In the genomic region with DNA sequence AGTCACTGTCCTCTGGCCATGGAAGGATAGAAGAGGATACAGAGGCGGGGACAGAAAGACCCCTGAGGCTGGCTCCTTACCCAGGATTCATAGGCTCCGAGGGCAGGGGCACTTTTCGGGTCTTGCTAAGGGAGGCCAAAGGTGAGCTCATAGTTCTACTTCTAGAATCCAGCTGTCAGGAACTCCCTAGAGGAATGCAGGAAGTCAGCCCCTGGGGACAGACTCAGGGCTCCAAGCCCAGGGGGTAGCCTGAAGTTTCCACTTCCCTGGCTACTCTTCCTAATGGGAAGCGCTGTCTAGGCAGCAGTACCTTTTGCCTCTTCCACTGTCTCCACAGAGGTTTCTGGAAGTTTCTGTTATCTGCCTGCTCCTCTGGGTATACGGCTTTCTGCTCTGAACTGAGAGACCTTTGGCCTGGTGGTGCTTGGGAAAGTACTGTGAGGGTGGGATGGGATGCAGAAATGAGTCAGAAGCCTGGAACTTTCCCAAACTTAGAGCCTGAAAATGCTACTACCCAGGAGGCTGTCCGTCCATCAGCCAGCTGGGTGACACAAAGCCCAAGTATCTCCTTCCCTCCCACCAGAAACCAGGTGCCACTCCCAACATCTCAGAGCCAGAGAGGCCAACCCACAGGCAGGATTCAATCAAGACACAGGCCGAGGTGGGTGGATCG, we compare ENCODE assay signal across 15 cellular contexts. TPM values are rescaled to one million over a fixed set of nuclear protein-coding genes. Genes with fewer than 3 reads are reported as not detected.
DNase-seq lines count a peak whose midpoint lies in the region; ATAC-seq, FAIRE-seq and TF ChIP-seq lines count a peak whose summit lies in the region.
"Had no signal": no experiment of that assay in that cellular context is flagged by ENCODE, and none has a peak within 500 bp of the region (broad histone marks: within the 10 kb centered on the region; RNA-seq: fewer than 3 reads in every experiment).

No MANE protein-coding gene starts in this region.

- H3K23me2 ChIP-seq in H1 (ENCODE audit: low read depth, low read length), result peaks cover 9% of the 10 kb centered on the region

- H4K5ac ChIP-seq in H1 (ENCODE audit: insufficient read length, low read depth, low read length), result no peak overlapping the region

- H3K79me1 ChIP-seq in H1 (ENCODE audit: low read depth, low read length), result no peaks in the 10 kb centered on the region

- no peaks in the 10 kb centered on the region for H3K36me3 Mint-ChIP-seq in naive thymus-derived CD4-positive, alpha-beta T cell

- CTCF ChIA-PET in H1 (lab: Charles Lee; ENCODE audit: partially characterized antibody), result interaction anchor here (0.7 to 57.0 kb wide), 3 partner anchors 10 to 88 kb away, joined by 3 to 1530 read pairs (median 1530); a partner anchor contains a TSS
- CTCF ChIA-PET in naive thymus-derived CD4-positive, alpha-beta T cell (lab: Charles Lee), result no interaction called here

- H3K14ac ChIP-seq in H1 (ENCODE audit: insufficient read length), result no peak overlapping the region

- no peak for TF ChIP-seq CTCF in H1 (IDR thresholded peaks at IDR 0.05; ENCODE audit: control extremely low read depth in 1 of 3, insufficient read depth in 1 of 3, low read depth in 1 of 3, low read length in 3 of 3)

- H3K18ac ChIP-seq in H1 (ENCODE audit: extremely low read depth, low read length), result no peak overlapping the region

- no peak overlapping the region for H2BK15ac ChIP-seq in H1 (ENCODE audit: low read length)

- DNase-seq in EH (ENCODE audit: low read depth), result peak; percentile 93
- DNase-seq in H1 (ENCODE audit: low read depth in 1 of 2, low spot score in 2 of 2), result no peak
- DNase-seq in naive thymus-derived CD4-positive, alpha-beta T cell, result no peak
- DNase-seq in COR-L47 (lab: John Stamatoyannopoulos, UW), result no peak
- no peak for DNase-seq in SKM-1 treated with dmso at 0.1 percent for 144 hours (lab: John Stamatoyannopoulos, UW; ENCODE audit: unreplicated experiment)
- DNase-seq: DMS53; left colon; pancreas; stimulated activated CD4-positive, alpha-beta T cell treated with anti-CD3 and anti-CD28 coated beads, Interleukin-4, amount 100 ng/mL, for 4 hours; substantia nigra had no signal

- H3K23ac ChIP-seq in H1 (ENCODE audit: insufficient read length), result no peak overlapping the region

- H3K27ac ChIP-seq in HUES6 (ENCODE audit: low read depth, low read length), result no peak overlapping the region
- no peak overlapping the region for H3K27ac ChIP-seq in H1 (ENCODE audit: low read depth, low read length)
- no peak overlapping the region for H3K27ac ChIP-seq in naive thymus-derived CD4-positive, alpha-beta T cell (ENCODE audit: low read depth, low read length)
- H3K27ac ChIP-seq: pancreas had no signal

- TF ChIP-seq RAD21 in H1 (IDR thresholded peaks at IDR 0.05 in 1 of 2, conservative IDR thresholded peaks at IDR 0.05 in 1 of 2; ENCODE audit: low read depth in 2 of 2, low read length in 2 of 2), result no peak

- H3K4me3 ChIP-seq in HUES6 (ENCODE audit: low read depth, low read length) (no peak overlapping the region), H1 (ENCODE audit: extremely low read depth in 1 of 4, insufficient read depth in 2 of 4, low read depth in 3 of 4, low read length in 4 of 4) (no peak overlapping the region)
- no peak overlapping the region for H3K4me3 ChIP-seq in naive thymus-derived CD4-positive, alpha-beta T cell (ENCODE audit: low read length)
- H3K4me3 ChIP-seq: K562, pancreas had no signal

- POLR2A ChIA-PET in H1 (lab: Charles Lee; ENCODE audit: partially characterized antibody), result interaction anchor here (1.1 to 1.6 kb wide), 3 partner anchors 9 to 114 kb away, joined by 3 read pairs; no protein-coding TSS in a partner anchor
- POLR2A ChIA-PET in naive thymus-derived CD4-positive, alpha-beta T cell (lab: Charles Lee), result interaction anchor here (0.5 to 35.3 kb wide), 5 partner anchors 15 to 195 kb away, joined by 3 to 1967 read pairs (median 4); a partner anchor contains a TSS

- H3K36me3 ChIP-seq in HUES6 (ENCODE audit: control insufficient read depth, insufficient read depth, low read length), result no peaks in the 10 kb centered on the region
- no peaks in the 10 kb centered on the region for H3K36me3 ChIP-seq in H1 (ENCODE audit: control insufficient read depth in 2 of 4, insufficient read depth in 4 of 4, low read length in 3 of 4)
- no peaks in the 10 kb centered on the region for H3K36me3 ChIP-seq in naive thymus-derived CD4-positive, alpha-beta T cell (ENCODE audit: control insufficient read depth in 2 of 3, insufficient read depth in 3 of 3, low read length in 3 of 3)
- H3K36me3 ChIP-seq: pancreas had no signal

- peaks cover 26 to 55% (median 44%) of the 10 kb centered on the region in 7 donors for H3K4me1 Mint-ChIP-seq in naive thymus-derived CD4-positive, alpha-beta T cell

- no peak overlapping the region for H2BK20ac ChIP-seq in H1 (ENCODE audit: low read length)

- no peak overlapping the region for H3K4me2 ChIP-seq in H1 (ENCODE audit: insufficient read depth in 1 of 2, low read depth in 2 of 2, low read length in 2 of 2)

- H3K4me1 ChIP-seq in HUES6 (ENCODE audit: control insufficient read depth, insufficient read depth, low read length), result peaks cover 11% of the 10 kb centered on the region; the same call in 1 of the 2 replicates
- peaks cover 0 to 5% (median 2%) of the 10 kb centered on the region in 4 experiments; a peak in 3 of 7 replicates for H3K4me1 ChIP-seq in H1 (replicated peaks in 1 of 4; ENCODE audit: control insufficient read depth in 3 of 4, insufficient read depth in 4 of 4, low read length in 3 of 4)
- H3K4me1 ChIP-seq in naive thymus-derived CD4-positive, alpha-beta T cell (ENCODE audit: control insufficient read depth in 2 of 2, insufficient read depth in 2 of 2, low read length in 2 of 2), result peaks cover 13 to 16% of the 10 kb centered on the region in 2 donors

- no peak for TF ChIP-seq EP300 in H1 (IDR thresholded peaks at IDR 0.05; ENCODE audit: borderline replicate concordance in 1 of 2, low read depth in 2 of 2, low read length in 2 of 2)

- H3K56ac ChIP-seq in H1 (replicated peaks; ENCODE audit: insufficient read length, low read depth, low read length), result no peak overlapping the region

- no peaks in the 10 kb centered on the region for H3K79me2 ChIP-seq in H1 (ENCODE audit: control insufficient read depth in 1 of 2, insufficient read depth in 2 of 2, low read length in 2 of 2)

- no peak for TF ChIP-seq POLR2A in H1 (IDR thresholded peaks at IDR 0.05; ENCODE audit: control extremely low read depth in 1 of 2, low read depth in 2 of 2, low read length in 2 of 2)

- no peak for ATAC-seq in naive thymus-derived CD4-positive, alpha-beta T cell
- ATAC-seq in HG03280 (IDR thresholded peaks at IDR 0.05; ENCODE audit: unreplicated experiment) (no peak), GM21737 (IDR thresholded peaks at IDR 0.05; ENCODE audit: unreplicated experiment) (no peak)
- ATAC-seq: K562, left colon, pancreas had no signal

- H2AFZ ChIP-seq in H1 (ENCODE audit: low read length), result no peak overlapping the region

- 74% methylated on average over 8 of the region's 8 CpGs; no CpG with 5 or more reads in 1 of the 2 experiments for WGBS in H1 (ENCODE audit: extremely low coverage in 1 of 2, insufficient coverage in 1 of 2, insufficient read length in 1 of 2, insufficient replicate concordance in 2 of 2, low coverage in 1 of 2, low lambda C conversion rate in 2 of 2, missing lambda C conversion rate in 1 of 2), 2 experiments

- FAIRE-seq in H1 (lab: Jason Lieb, UNC), result no peak
- FAIRE-seq: endometrium, K562, pancreas had no signal

- peak overlapping the region in 5 of 9 donors; percentile 28 to 70 (median 48) for H3K27ac Mint-ChIP-seq in naive thymus-derived CD4-positive, alpha-beta T cell

- H3K9ac ChIP-seq in HUES6 (ENCODE audit: low read length) (peak overlapping the region; percentile 5), H1 (replicated peaks in 1 of 4; ENCODE audit: extremely low read depth in 1 of 4, low read depth in 3 of 4, low read length in 3 of 4) (no peak overlapping the region)

- H2BK12ac ChIP-seq in H1 (ENCODE audit: low read depth, low read length), result no peak overlapping the region

- H2AK5ac ChIP-seq in H1 (ENCODE audit: low read depth, low read length), result no peak overlapping the region

- no peak overlapping the region for H3K4ac ChIP-seq in H1 (replicated peaks; ENCODE audit: insufficient read length, low read depth, low read length)

- peaks cover 0 to 3% of the 10 kb centered on the region in 2 experiments for H4K20me1 ChIP-seq in H1 (replicated peaks in 1 of 2; ENCODE audit: control insufficient read depth in 1 of 2, insufficient read depth in 2 of 2, low read length in 2 of 2)

- peak overlapping the region; percentile 41; the same call in 1 of the 2 replicates for H4K8ac ChIP-seq in H1 (ENCODE audit: extremely low read depth, insufficient read depth, low read length)

- H3K9me3 ChIP-seq in HUES6 (ENCODE audit: control insufficient read depth, insufficient read depth, low read depth, low read length), result no peaks in the 10 kb centered on the region
- no peaks in the 10 kb centered on the region for H3K9me3 ChIP-seq in H1 (ENCODE audit: insufficient read depth in 2 of 2, low read depth in 1 of 2, low read length in 1 of 2)
- H3K9me3 ChIP-seq in naive thymus-derived CD4-positive, alpha-beta T cell (ENCODE audit: control insufficient read depth in 2 of 3, low read length in 3 of 3), result no peaks in the 10 kb centered on the region
- H3K9me3 ChIP-seq: pancreas had no signal

- H3K27me3 Mint-ChIP-seq in naive thymus-derived CD4-positive, alpha-beta T cell, result no peaks in the 10 kb centered on the region

- intact Hi-C loops in naive thymus-derived CD4-positive, alpha-beta T cell (cut with micrococcal nuclease), result no loop called here

- no peak overlapping the region for H3K4me3 Mint-ChIP-seq in naive thymus-derived CD4-positive, alpha-beta T cell

- H3K9me3 Mint-ChIP-seq in naive thymus-derived CD4-positive, alpha-beta T cell, result no peaks in the 10 kb centered on the region

- no peak overlapping the region for H2BK5ac ChIP-seq in H1 (ENCODE audit: low read depth, low read length)

- H2BK120ac ChIP-seq in H1 (replicated peaks; ENCODE audit: low read depth, low read length), result no peak overlapping the region

- H3K27me3 ChIP-seq in HUES6 (ENCODE audit: control insufficient read depth, insufficient read depth, low read length), result no peaks in the 10 kb centered on the region
- H3K27me3 ChIP-seq in H1 (replicated peaks in 1 of 4; ENCODE audit: control insufficient read depth in 3 of 4, extremely low read depth in 1 of 4, insufficient read depth in 3 of 4, low read length in 3 of 4), result no peaks in the 10 kb centered on the region
- no peaks in the 10 kb centered on the region for H3K27me3 ChIP-seq in naive thymus-derived CD4-positive, alpha-beta T cell (ENCODE audit: control insufficient read depth in 2 of 2, insufficient read depth in 2 of 2, low read length in 2 of 2)
- H3K27me3 ChIP-seq: pancreas had no signal

- H4K91ac ChIP-seq in H1 (replicated peaks; ENCODE audit: insufficient read length, low read length), result no peak overlapping the region

RNA-seq across cellular contexts. Expression of a gene that starts 3.6 kb away (rescaled TPM):
- 6.1 and 6.3 TPM in 2 replicates for total RNA-seq in H1 (2021; fragmentation: NEBNext Ultra II Directional; extraction: Animal tissue kit (Norgen Biotek cat#: 25700))
- 10.4 and 14.8 TPM in 2 replicates for polyA plus RNA-seq in H1 (2011; rRNA removed)
- polyA plus RNA-seq in H1 (2011; cell fraction: cytosol; rRNA removed), result 15.3 TPM
- polyA plus RNA-seq in H1 (2011; cell fraction: nucleus; rRNA removed), result 42.2 TPM
- 9.8 to 12.4 TPM (median 11.7 TPM) in 4 replicates for polyA plus RNA-seq in H1 (2012, experiment 1 of 2)
- 10.1 TPM for polyA plus RNA-seq in H1 (2012, experiment 2 of 2)
- 6.9 TPM for polyA plus RNA-seq in H1 (2013, experiment 1 of 2)
- polyA plus RNA-seq in H1 (2013, experiment 2 of 2), result 6.1 TPM
- polyA minus RNA-seq in H1 (2011; rRNA and poly(A)+ RNA removed), result 7.2 and 7.3 TPM in 2 replicates
- 4.2 TPM for polyA minus RNA-seq in H1 (2011; cell fraction: cytosol; rRNA and poly(A)+ RNA removed)
- 14.1 TPM for polyA minus RNA-seq in H1 (2011; cell fraction: nucleus; rRNA and poly(A)+ RNA removed)
- total RNA-seq in naive thymus-derived CD4-positive, alpha-beta T cell, result 100 to 1,000 TPM in 3 of 5 experiments, 10 to 100 TPM in 2; 35.7 to 131 (median 124) TPM
- 10 to 100 TPM; 10.5 to 13.6 TPM for polyA plus RNA-seq in naive thymus-derived CD4-positive, alpha-beta T cell

RNA-seq across cellular contexts. Expression of a gene that starts 14.9 kb away (rescaled TPM):
- total RNA-seq in H1 (2021; fragmentation: NEBNext Ultra II Directional; extraction: Animal tissue kit (Norgen Biotek cat#: 25700)), result 2.4 TPM in 1 of 2 replicates, not detected in the other
- 2.7 and 3.1 TPM in 2 replicates for polyA plus RNA-seq in H1 (2011; rRNA removed)
- 3.6 TPM for polyA plus RNA-seq in H1 (2011; cell fraction: cytosol; rRNA removed)
- polyA plus RNA-seq in H1 (2011; cell fraction: nucleus; rRNA removed), result 2.0 TPM
- 1.9 to 5.6 TPM (median 3.4 TPM) in 4 replicates for polyA plus RNA-seq in H1 (2012, experiment 1 of 2)
- polyA plus RNA-seq in H1 (2012, experiment 2 of 2), result 11.0 TPM
- 9.0 TPM for polyA plus RNA-seq in H1 (2013, experiment 1 of 2)
- polyA plus RNA-seq in H1 (2013, experiment 2 of 2), result 8.5 TPM
- polyA minus RNA-seq in H1 (2011; rRNA and poly(A)+ RNA removed), result 0.59 and 2.0 TPM in 2 replicates
- not detected for polyA minus RNA-seq in H1 (2011; cell fraction: cytosol; rRNA and poly(A)+ RNA removed)
- polyA minus RNA-seq in H1 (2011; cell fraction: nucleus; rRNA and poly(A)+ RNA removed), result not detected
- total RNA-seq in naive thymus-derived CD4-positive, alpha-beta T cell, result 1,000 to 10,000 TPM in 3 of 5 experiments, 100 to 1,000 TPM in 2; 719 to 1,390 (median 1,130) TPM
- 1,000 to 10,000 TPM; 7,628 to 8,133 TPM for polyA plus RNA-seq in naive thymus-derived CD4-positive, alpha-beta T cell

RNA-seq across cellular contexts. Expression of a gene that starts 23.0 kb away (rescaled TPM):
- total RNA-seq in H1 (2021; fragmentation: NEBNext Ultra II Directional; extraction: Animal tissue kit (Norgen Biotek cat#: 25700)), result 77.8 and 84.4 TPM in 2 replicates
- 107 and 120 TPM in 2 replicates for polyA plus RNA-seq in H1 (2011; rRNA removed)
- 40.4 TPM for polyA plus RNA-seq in H1 (2011; cell fraction: cytosol; rRNA removed)
- 52.7 TPM for polyA plus RNA-seq in H1 (2011; cell fraction: nucleus; rRNA removed)
- 105 to 143 TPM (median 123 TPM) in 4 replicates for polyA plus RNA-seq in H1 (2012, experiment 1 of 2)
- polyA plus RNA-seq in H1 (2012, experiment 2 of 2), result 118 TPM
- 78.7 TPM for polyA plus RNA-seq in H1 (2013, experiment 1 of 2)
- 82.7 TPM for polyA plus RNA-seq in H1 (2013, experiment 2 of 2)
- polyA minus RNA-seq in H1 (2011; rRNA and poly(A)+ RNA removed), result 49.1 and 61.0 TPM in 2 replicates
- 55.9 TPM for polyA minus RNA-seq in H1 (2011; cell fraction: cytosol; rRNA and poly(A)+ RNA removed)
- 46.7 TPM for polyA minus RNA-seq in H1 (2011; cell fraction: nucleus; rRNA and poly(A)+ RNA removed)
- 100 to 1,000 TPM; 156 to 636 (median 224) TPM for total RNA-seq in naive thymus-derived CD4-positive, alpha-beta T cell
- polyA plus RNA-seq in naive thymus-derived CD4-positive, alpha-beta T cell, result 100 to 1,000 TPM; 569 to 630 TPM

RNA-seq across cellular contexts. Expression of a gene that starts 51.1 kb away (rescaled TPM):
- 17.0 and 22.2 TPM in 2 replicates for total RNA-seq in H1 (2021; fragmentation: NEBNext Ultra II Directional; extraction: Animal tissue kit (Norgen Biotek cat#: 25700))
- 14.2 and 22.1 TPM in 2 replicates for polyA plus RNA-seq in H1 (2011; rRNA removed)
- 16.1 TPM for polyA plus RNA-seq in H1 (2011; cell fraction: cytosol; rRNA removed)
- 35.5 TPM for polyA plus RNA-seq in H1 (2011; cell fraction: nucleus; rRNA removed)
- 11.8 to 18.8 TPM (median 17.2 TPM) in 4 replicates for polyA plus RNA-seq in H1 (2012, experiment 1 of 2)
- 11.2 TPM for polyA plus RNA-seq in H1 (2012, experiment 2 of 2)
- 7.4 TPM for polyA plus RNA-seq in H1 (2013, experiment 1 of 2)
- polyA plus RNA-seq in H1 (2013, experiment 2 of 2), result 7.6 TPM
- 6.0 and 7.1 TPM in 2 replicates for polyA minus RNA-seq in H1 (2011; rRNA and poly(A)+ RNA removed)
- 11.9 TPM for polyA minus RNA-seq in H1 (2011; cell fraction: cytosol; rRNA and poly(A)+ RNA removed)
- polyA minus RNA-seq in H1 (2011; cell fraction: nucleus; rRNA and poly(A)+ RNA removed), result 11.7 TPM
- 1 to 10 TPM in 3 of 5 experiments, under 1 TPM in 1, not detected in 1; 0.59 to 1.5 (median 1.2) TPM for total RNA-seq in naive thymus-derived CD4-positive, alpha-beta T cell
- 1 to 10 TPM in 1 of 2 donors, not detected in 1; 1.1 TPM for polyA plus RNA-seq in naive thymus-derived CD4-positive, alpha-beta T cell

Comparison
In these comparisons a context has a peak if more than half of its experiments do, and no peak if none do; other contexts are left out.
1. RNA of a gene that starts 14.9 kb away (total RNA-seq): 719 to 1,390 TPM in naive thymus-derived CD4-positive, alpha-beta T cell; 2.4 TPM in H1; every median in the first group is over 100 times any median in the second.